ENCODE assay signal across 23 cellular contexts in the genomic region with DNA sequence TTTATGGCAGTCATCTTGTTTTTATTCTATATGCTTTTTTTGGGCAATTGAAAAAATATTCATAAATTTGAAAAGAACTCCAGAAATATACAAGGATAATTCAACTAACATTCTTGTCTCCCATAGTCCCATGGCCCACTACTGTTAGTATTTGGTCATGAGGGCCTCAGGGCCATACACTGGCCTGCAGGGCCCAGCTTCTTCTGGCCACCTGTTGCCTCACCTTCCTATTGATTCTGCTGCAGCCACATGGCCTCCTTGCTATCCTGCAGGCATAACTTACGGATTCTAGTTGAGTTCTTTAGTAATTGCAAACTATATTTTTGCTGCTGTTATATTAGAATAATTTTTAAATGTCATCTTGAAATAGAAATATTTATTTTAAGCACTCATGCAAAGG.
"Had no signal": no experiment of that assay in that cellular context is flagged by ENCODE, and none has a peak within 500 bp of the region (broad histone marks: within the 10 kb centered on the region; RNA-seq: fewer than 3 reads in every experiment).

No MANE protein-coding gene starts in this region.

- H3K27me3 ChIP-seq: sigmoid colon, spleen, upper lobe of right lung had no signal

- H3K4me3 ChIP-seq: mucosa of descending colon, sigmoid colon, spleen, upper lobe of right lung had no signal

- H3K4me1 ChIP-seq: upper lobe of right lung had no signal

- FAIRE-seq: endometrium, frontal cortex, islet of Langerhans had no signal

- ATAC-seq: activated T-helper 17 cell treated with anti-CD3 and anti-CD28 coated beads, Interleukin-2, amount 50 U/mL, for 72 hours; left cardiac atrium; mucosa of descending colon; stimulated activated naive CD8-positive, alpha-beta T cell treated with anti-CD3 and anti-CD28 coated beads, Interleukin-15, Interleukin-2, amounts not matched to agents 100 U/mL and 50 U/mL, for 24 hours; upper lobe of right lung had no signal

- H3K9me3 ChIP-seq: mucosa of descending colon, sigmoid colon, spleen, upper lobe of right lung had no signal

- H3K27ac ChIP-seq: spleen, upper lobe of right lung had no signal

- DNase-seq: activated CD4-positive, alpha-beta T cell treated with anti-CD3 and anti-CD28 coated beads for 1 hour; activated CD8-positive, alpha-beta memory T cell treated with anti-CD3 and anti-CD28 coated beads for 24 hours; activated CD8-positive, alpha-beta memory T cell treated with anti-CD3 and anti-CD28 coated beads, Interleukin-2, amount 50 U/mL, for 4 hours; activated naive CD4-positive, alpha-beta T cell; activated T-cell treated with anti-CD3 and anti-CD28 coated beads, Interleukin-2, amount 50 U/mL, for 24 hours; amniotic stem cell; effector CD4-positive, alpha-beta T cell; erythroblast; head of caudate nucleus; left cardiac atrium; mucosa of descending colon; occipital lobe; posterior cingulate gyrus; sigmoid colon; spleen; stimulated activated CD4-positive, alpha-beta T cell treated with anti-CD3 and anti-CD28 coated beads, Interleukin-4, amount 100 ng/mL, for 24 hours; stimulated activated naive CD8-positive, alpha-beta T cell treated with anti-CD3 and anti-CD28 coated beads, Interleukin-15, Interleukin-2, amounts not matched to agents 100 U/mL and 50 U/mL, for 24 hours; T-helper 9 cell; upper lobe of right lung had no signal
